ENCODE assay signal across 1 cellular context in the genomic region with DNA sequence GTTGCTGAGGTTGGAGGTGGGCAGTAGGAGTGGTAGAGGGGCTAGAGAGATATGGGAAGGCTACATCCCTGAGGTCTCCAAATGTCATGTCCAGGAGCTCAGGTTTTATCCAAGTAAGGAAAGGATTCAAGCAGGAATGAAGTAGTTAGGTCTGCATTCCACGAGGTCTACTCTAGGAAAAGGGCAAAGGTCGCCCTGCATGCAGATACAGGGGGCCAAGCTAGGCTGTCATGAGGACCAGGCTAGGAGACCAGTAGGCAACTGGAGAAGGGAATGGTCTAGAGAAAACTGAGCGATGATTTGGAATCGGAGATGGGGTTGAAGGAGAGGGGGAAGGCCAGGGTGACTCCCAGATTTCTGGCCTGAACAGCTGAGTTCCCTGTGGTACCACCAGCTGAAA.
TF ChIP-seq lines count a peak whose summit lies in the region.

No MANE protein-coding gene starts in this region.

TF ChIP-seq in IMR-90, 13 proteins besides CTCF, POLR2A, EP300 and RAD21 (continued from another document):
- TF ChIP-seq RCOR1 (IDR thresholded peaks at IDR 0.05; ENCODE audit: insufficient replicate concordance, low read length) (no peak), FOS (IDR thresholded peaks at IDR 0.05; ENCODE audit: low read depth, low read length) (no peak), CHD1 (IDR thresholded peaks at IDR 0.05; ENCODE audit: low read depth, low read length) (no peak), CEBPB (IDR thresholded peaks at IDR 0.05; ENCODE audit: low read depth, low read length) (no peak), MXI1 (IDR thresholded peaks at IDR 0.05; ENCODE audit: borderline replicate concordance, low read depth, low read length) (no peak), MAZ (IDR thresholded peaks at IDR 0.05; ENCODE audit: borderline replicate concordance, low read depth, low read length) (no peak)
- TF ChIP-seq, protein P1, sequence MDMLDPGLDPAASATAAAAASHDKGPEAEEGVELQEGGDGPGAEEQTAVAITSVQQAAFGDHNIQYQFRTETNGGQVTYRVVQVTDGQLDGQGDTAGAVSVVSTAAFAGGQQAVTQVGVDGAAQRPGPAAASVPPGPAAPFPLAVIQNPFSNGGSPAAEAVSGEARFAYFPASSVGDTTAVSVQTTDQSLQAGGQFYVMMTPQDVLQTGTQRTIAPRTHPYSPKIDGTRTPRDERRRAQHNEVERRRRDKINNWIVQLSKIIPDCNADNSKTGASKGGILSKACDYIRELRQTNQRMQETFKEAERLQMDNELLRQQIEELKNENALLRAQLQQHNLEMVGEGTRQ (IDR thresholded peaks at IDR 0.05; ENCODE audit: low read depth, low read length), result no peak
TF ChIP-seq in IMR-90: peak in this region for 0.
